Comparison of ENCODE assay signal across 8 cellular contexts in genomic region chr19:10861118-10861651, GRCh38. TPM values are rescaled to one million over a fixed set of nuclear protein-coding genes. Genes with fewer than 3 reads are reported as not detected.
DNase-seq lines count a peak whose midpoint lies in the region; ATAC-seq and TF ChIP-seq lines count a peak whose summit lies in the region.

No MANE protein-coding gene starts in this region.

- no peak overlapping the region for H3K9ac ChIP-seq in Karpas-422 (ENCODE audit: low read length)

- H3K4me2 ChIP-seq in DOHH2 (ENCODE audit: low read length), result no peak overlapping the region
- no peak overlapping the region for H3K4me2 ChIP-seq in Karpas-422 (ENCODE audit: low read depth, low read length, poor library complexity, severe bottlenecking)

- H4K20me1 ChIP-seq in DOHH2 (ENCODE audit: control insufficient read depth, insufficient read depth, low read depth, low read length) (no peaks in the 10 kb centered on the region), Karpas-422 (ENCODE audit: insufficient read depth, low read depth, low read length) (no peaks in the 10 kb centered on the region)

- DNase-seq in Karpas-422, result peak; percentile 83
- DNase-seq in activated T-cell treated with anti-CD3 and anti-CD28 coated beads, Interleukin-2, amount 50 U/mL, for 1 hour, result peak; percentile 34
- peak in 1 of 2 donors; percentile 49 for DNase-seq in left lung
- DNase-seq in NCI-H1092 (lab: John Stamatoyannopoulos, UW), result no peak
- no peak for DNase-seq in prostate gland (ENCODE audit: low spot score)

- WGBS in prostate gland, result 73% methylated on average over 7 of the region's 7 CpGs

- no peak overlapping the region for H2AFZ ChIP-seq in Karpas-422 (ENCODE audit: low read length)

- peaks cover 14% of the 10 kb centered on the region for H3K4me1 ChIP-seq in DOHH2 (ENCODE audit: control insufficient read depth, low read length)
- peaks cover 21% of the 10 kb centered on the region for H3K4me1 ChIP-seq in Karpas-422 (ENCODE audit: low read length)
- H3K4me1 ChIP-seq in left lung, result peaks cover 0 to 20% of the 10 kb centered on the region in 2 donors
- no peaks in the 10 kb centered on the region for H3K4me1 ChIP-seq in prostate gland (replicated peaks)

- H3F3A ChIP-seq in DOHH2 (ENCODE audit: control insufficient read depth, insufficient read depth), result no peaks in the 10 kb centered on the region

- H3K36me3 ChIP-seq in DOHH2 (ENCODE audit: control insufficient read depth, low read length) (no peaks in the 10 kb centered on the region), Karpas-422 (ENCODE audit: insufficient read depth, low read length) (no peaks in the 10 kb centered on the region), left lung (peaks cover 0 to 13% of the 10 kb centered on the region in 2 donors), prostate gland (no peaks in the 10 kb centered on the region)

- H3K27me3 ChIP-seq in DOHH2 (ENCODE audit: control insufficient read depth, low read length) (no peaks in the 10 kb centered on the region), Karpas-422 (ENCODE audit: low read length) (no peaks in the 10 kb centered on the region), left lung (no peaks in the 10 kb centered on the region), prostate gland (replicated peaks; ENCODE audit: insufficient read depth) (no peaks in the 10 kb centered on the region)

- H3K79me2 ChIP-seq in DOHH2 (ENCODE audit: control insufficient read depth, low read length) (no peaks in the 10 kb centered on the region), Karpas-422 (ENCODE audit: low read length) (no peaks in the 10 kb centered on the region)

- no peaks in the 10 kb centered on the region for H3K9me2 ChIP-seq in DOHH2 (replicated peaks; ENCODE audit: control insufficient read depth, low read length)
- H3K9me2 ChIP-seq in Karpas-422 (replicated peaks; ENCODE audit: insufficient read depth, low read length), result no peaks in the 10 kb centered on the region

- no peak for TF ChIP-seq POLR2A in prostate gland (IDR thresholded peaks at IDR 0.05)

- H3K4me3 ChIP-seq in DOHH2 (ENCODE audit: low read length) (no peak overlapping the region), Karpas-422 (ENCODE audit: low read length) (no peak overlapping the region), left lung (no peak overlapping the region), prostate gland (no peak overlapping the region)

- intact Hi-C loops in left lung (cut with DNase I) (loop anchor here in 1 of 2 donors (10.0 kb wide), 1 partner anchor 86 kb away; no protein-coding TSS in a partner anchor), prostate gland (cut with DNase I) (loop anchor here (5.0 kb wide), 1 partner anchor 144 kb away; the partner anchor contains the start of gene DNM2)

- peak; percentile 70 for TF ChIP-seq CTCF in DOHH2 (IDR thresholded peaks at IDR 0.05; ENCODE audit: low read depth, low read length, poor library complexity, severe bottlenecking)
- peak in 1 of 2 donors; percentile 58 for TF ChIP-seq CTCF in left lung (IDR thresholded peaks at IDR 0.05)
- peak in 1 of 4 experiments; percentile 34 for TF ChIP-seq CTCF in prostate gland (IDR thresholded peaks at IDR 0.05)

- H3K9me3 ChIP-seq in DOHH2 (ENCODE audit: control insufficient read depth, insufficient read depth, low read length), result no peaks in the 10 kb centered on the region
- H3K9me3 ChIP-seq in Karpas-422 (ENCODE audit: low read length), result no peaks in the 10 kb centered on the region
- H3K9me3 ChIP-seq in left lung, result no peaks in the 10 kb centered on the region
- no peaks in the 10 kb centered on the region for H3K9me3 ChIP-seq in prostate gland

- ATAC-seq in left lung (peak; percentile 9), GM18873 (IDR thresholded peaks at IDR 0.05; ENCODE audit: low FRiP score, unreplicated experiment) (no peak), HG02678 (IDR thresholded peaks at IDR 0.05; ENCODE audit: unreplicated experiment) (no peak)

- H3K27ac ChIP-seq in DOHH2 (ENCODE audit: low read depth, low read length) (no peak overlapping the region), Karpas-422 (ENCODE audit: low read length) (no peak overlapping the region), left lung (no peak overlapping the region), prostate gland (no peak overlapping the region)

RNA-seq across cellular contexts. Expression of gene CARM1, which starts 10.2 kb away (rescaled TPM):
- total RNA-seq in Karpas-422 (2014; rRNA removed; shearing (Covaris generic); ENCODE audit: low replicate concordance), result 32.7 and 38.2 TPM in 2 replicates
- total RNA-seq in left lung (10 to 100 TPM; 34.4 to 37.1 TPM), prostate gland (10 to 100 TPM; 14.5 to 54.4 TPM)

RNA-seq across cellular contexts. Expression of gene C19orf38, which starts 13.0 kb away (rescaled TPM):
- 6.1 and 12.9 TPM in 2 replicates for total RNA-seq in Karpas-422 (2014; rRNA removed; shearing (Covaris generic); ENCODE audit: low replicate concordance)
- total RNA-seq in left lung, result 10 to 100 TPM in 1 of 2 donors, 1 to 10 TPM in 1; 3.2 to 11.8 TPM
- 1 to 10 TPM in 1 of 2 donors, under 1 TPM in 1; 0.91 to 6.4 TPM for total RNA-seq in prostate gland

RNA-seq across cellular contexts. Expression of gene TMED1, which starts 25.2 kb away (rescaled TPM):
- total RNA-seq in Karpas-422 (2014; rRNA removed; shearing (Covaris generic); ENCODE audit: low replicate concordance), result 10.2 and 24.4 TPM in 2 replicates
- 10 to 100 TPM; 25.4 to 27.0 TPM for total RNA-seq in left lung
- 10 to 100 TPM; 41.9 to 47.8 TPM for total RNA-seq in prostate gland

Comparison
In these comparisons a context has a peak if more than half of its experiments do, and no peak if none do; other contexts are left out.
1. DNase-seq: peak in Karpas-422 (single experiment) and activated T-cell treated with anti-CD3 and anti-CD28 coated beads, Interleukin-2, amount 50 U/mL, for 1 hour (single experiment); none in NCI-H1092 (single experiment) and prostate gland (single experiment).